10 cellular contexts compared by ENCODE assay signal in the genomic region with DNA sequence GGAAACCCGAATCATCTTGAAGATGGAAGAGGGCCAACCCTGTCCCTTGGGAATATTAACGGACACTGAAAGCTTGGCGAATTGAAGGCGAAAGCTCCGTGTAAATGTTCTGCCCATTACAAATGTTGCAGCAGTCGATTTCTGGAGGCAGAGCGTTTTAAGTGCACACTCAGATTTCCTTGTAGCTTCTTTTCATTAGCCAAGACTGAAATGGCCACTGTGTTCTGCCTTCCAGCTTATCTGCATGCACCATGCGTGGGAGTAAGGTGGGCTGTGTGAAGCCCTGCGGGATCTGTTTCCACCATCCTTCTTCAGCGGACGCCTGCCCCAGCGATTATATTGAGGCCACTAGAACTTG. TPM values are rescaled to one million over a fixed set of nuclear protein-coding genes. Genes with fewer than 3 reads are reported as not detected.
DNase-seq lines count a peak whose midpoint lies in the region; ATAC-seq and TF ChIP-seq lines count a peak whose summit lies in the region.
"Had no signal": no experiment of that assay in that cellular context is flagged by ENCODE, and none has a peak within 500 bp of the region (broad histone marks: within the 10 kb centered on the region; RNA-seq: fewer than 3 reads in every experiment).

No MANE protein-coding gene starts in this region.

- no peak overlapping the region for H2BK12ac ChIP-seq in trophoblast cell (ENCODE audit: low read length)

- no peak overlapping the region for H3K27ac ChIP-seq in trophoblast cell (ENCODE audit: low read depth, low read length)

- no peak overlapping the region for H4K91ac ChIP-seq in trophoblast cell (ENCODE audit: low read depth, low read length)

- H3K4me3 ChIP-seq in cardiac fibroblast (replicated peaks in 1 of 2; ENCODE audit: low read depth in 2 of 2, low read length in 2 of 2) = peak overlapping the region; percentile 2 to 84
- no peak overlapping the region for H3K4me3 ChIP-seq in trophoblast cell (ENCODE audit: low read depth, low read length)

- no peak overlapping the region for H3K4ac ChIP-seq in trophoblast cell (ENCODE audit: low read depth, low read length)

- H3K14ac ChIP-seq in trophoblast cell (ENCODE audit: low read length) = no peak overlapping the region

- H3K23ac ChIP-seq in trophoblast cell (ENCODE audit: low read length) = no peak overlapping the region

- H3K18ac ChIP-seq in trophoblast cell (ENCODE audit: low read length) = no peak overlapping the region

- no peak overlapping the region for H2AK5ac ChIP-seq in trophoblast cell (ENCODE audit: low read length)

- H3K4me2 ChIP-seq in trophoblast cell (ENCODE audit: low read length) = no peak overlapping the region

- H3K36me3 ChIP-seq in trophoblast cell (ENCODE audit: control insufficient read depth in 1 of 2, insufficient read depth in 2 of 2, low read length in 2 of 2) = no peaks in the 10 kb centered on the region

- H3K9me3 ChIP-seq in trophoblast cell (ENCODE audit: insufficient read depth, low read depth, low read length) = peaks cover 2% of the 10 kb centered on the region

- WGBS in trophoblast cell (ENCODE audit: extremely low coverage, insufficient coverage, insufficient read length) = no CpG with 5 or more reads among the region's 12 CpGs

- no peak overlapping the region for H2BK120ac ChIP-seq in trophoblast cell (ENCODE audit: insufficient read depth, low read length, poor library complexity)

- H3K79me2 ChIP-seq in trophoblast cell (ENCODE audit: control insufficient read depth, insufficient read depth, low read length, poor library complexity) = peaks cover 5% of the 10 kb centered on the region

- H3K9ac ChIP-seq in trophoblast cell (ENCODE audit: low read length) = no peak overlapping the region

- no peak overlapping the region for H2AFZ ChIP-seq in trophoblast cell (ENCODE audit: insufficient read depth, low read length, poor library complexity)

- peaks cover 4 to 8% of the 10 kb centered on the region in 2 experiments for H3K4me1 ChIP-seq in trophoblast cell (ENCODE audit: control insufficient read depth in 1 of 2, insufficient read depth in 2 of 2, low read length in 2 of 2)

- H4K8ac ChIP-seq in trophoblast cell (ENCODE audit: low read depth, low read length) = no peak overlapping the region

- no peak for ATAC-seq in HG03354 (IDR thresholded peaks at IDR 0.05; ENCODE audit: poor library complexity, severe bottlenecking, unreplicated experiment)
- ATAC-seq in omental fat pad (ENCODE audit: low FRiP score) = no peak

- peak overlapping the region; percentile 35 for H4K12ac ChIP-seq in trophoblast cell (ENCODE audit: low read depth, low read length)

- no peaks in the 10 kb centered on the region for H3K27me3 ChIP-seq in trophoblast cell (ENCODE audit: insufficient read depth, low read length)

- H3K79me1 ChIP-seq in trophoblast cell (ENCODE audit: low read length) = peaks cover 6% of the 10 kb centered on the region

- no peak for TF ChIP-seq CTCF in cardiac fibroblast (IDR thresholded peaks at IDR 0.05; ENCODE audit: low read depth, low read length)
- no peak for TF ChIP-seq CTCF in omental fat pad (IDR thresholded peaks at IDR 0.05)

- H2BK5ac ChIP-seq in trophoblast cell (ENCODE audit: low read depth, low read length, poor library complexity) = no peak overlapping the region

- DNase-seq in DMS79 treated with DMSO at 0.1 percent for 48 hours (lab: John Stamatoyannopoulos, UW) (peak; percentile 39), NAMALWA (ENCODE audit: low spot score) (peak; percentile 17), cardiac fibroblast (ENCODE audit: low read depth in 2 of 2) (peak; percentile 80 to 88), trophoblast cell (no peak), omental fat pad (ENCODE audit: low spot score) (no peak), amygdala (lab: John Stamatoyannopoulos, UW) (no peak)
- no peak for DNase-seq in stimulated activated CD4-positive, alpha-beta T cell treated with anti-CD3 and anti-CD28 coated beads, Interleukin-4, amount 100 ng/mL, for 24 hours
- DNase-seq: islet precursor cell, RPMI8226 had no signal

RNA-seq across cellular contexts. Expression of a gene that starts 1.3 kb away (rescaled TPM):
- 18.9 and 19.4 TPM in 2 replicates for polyA plus RNA-seq in trophoblast cell (2013)
- 10 to 100 TPM; 21.4 to 33.5 (median 25.6) TPM for total RNA-seq in omental fat pad

RNA-seq across cellular contexts. Expression of a gene that starts 52.5 kb away (rescaled TPM):
- 18.8 and 19.1 TPM in 2 replicates for polyA plus RNA-seq in trophoblast cell (2013)
- total RNA-seq in omental fat pad = 10 to 100 TPM; 15.8 to 29.9 (median 21.4) TPM

Comparison
In these comparisons a context has a peak if more than half of its experiments do, and no peak if none do; other contexts are left out.
1. DNase-seq: peak in DMS79 treated with DMSO at 0.1 percent for 48 hours (single experiment), NAMALWA (single experiment) and cardiac fibroblast (2 of 2); none in trophoblast cell (0 of 2), stimulated activated CD4-positive, alpha-beta T cell treated with anti-CD3 and anti-CD28 coated beads, Interleukin-4, amount 100 ng/mL, for 24 hours (single experiment), omental fat pad (single experiment) and amygdala (0 of 56).